Comparison of ENCODE assay signal across 8 cellular contexts in the genomic region with DNA sequence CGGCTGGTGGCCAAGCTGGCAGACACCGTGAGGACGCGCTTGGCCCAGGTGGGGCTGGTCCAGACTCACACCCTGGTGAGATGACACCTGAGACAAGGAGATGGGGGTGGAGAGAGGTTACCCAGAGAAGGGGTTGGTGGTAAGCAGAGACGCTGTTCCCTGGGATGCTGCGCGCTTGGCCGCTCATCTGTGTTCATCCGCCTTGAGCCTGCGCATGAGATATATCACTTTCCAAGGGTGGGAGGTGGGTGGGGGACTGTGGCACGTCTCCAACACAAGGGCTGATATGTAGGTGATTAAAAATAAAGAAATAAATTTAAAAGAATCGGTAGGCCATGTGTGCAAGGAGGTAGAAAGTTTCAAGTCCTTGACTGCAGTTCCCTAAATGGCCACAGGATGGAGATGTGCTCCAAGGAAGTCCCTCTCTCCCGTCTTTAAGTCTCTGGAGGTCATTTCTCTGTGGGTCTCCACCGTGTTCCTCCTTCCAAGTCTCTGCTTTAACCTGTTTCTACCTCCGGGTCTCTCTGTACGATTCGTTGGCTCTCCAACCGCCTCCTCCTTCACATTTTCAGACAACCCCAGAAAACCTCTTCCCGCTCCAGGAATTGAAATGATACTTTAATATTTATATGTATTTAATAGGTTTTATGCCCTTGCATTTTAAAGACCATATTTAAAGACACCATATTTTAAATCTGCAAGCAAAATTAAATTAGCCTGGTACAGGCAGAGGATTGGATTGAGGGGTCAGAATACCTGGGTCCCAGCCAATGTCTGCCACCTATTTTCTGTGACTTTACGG. TPM values are rescaled to one million over a fixed set of nuclear protein-coding genes. Genes with fewer than 3 reads are reported as not detected.
DNase-seq lines count a peak whose midpoint lies in the region; ATAC-seq and TF ChIP-seq lines count a peak whose summit lies in the region.

No MANE protein-coding gene starts in this region.

- ATAC-seq in GM21515 (IDR thresholded peaks at IDR 0.05; ENCODE audit: unreplicated experiment): no peak

- no peaks in the 10 kb centered on the region for H3K36me3 ChIP-seq in BE2C

- CTCF ChIA-PET in HEK293T (lab: Yijun Ruan, JAX): interaction anchor here (1.0 kb wide), 1 partner anchor 21 kb away, joined by 4 read pairs; no protein-coding TSS in a partner anchor

- POLR2A ChIA-PET in HEK293T (lab: Yijun Ruan, JAX): no interaction called here

- 51 to 52% methylated on average over 20 of the region's 20 CpGs for WGBS in lower leg skin, 2 donors

- H3K4me3 ChIP-seq in BE2C (ENCODE audit: low read depth, low read length) (no peak overlapping the region), choroid plexus epithelial cell (ENCODE audit: low read depth, low read length) (no peak overlapping the region), lower leg skin (ENCODE audit: low read depth, poor library complexity, severe bottlenecking) (no peak overlapping the region)

- DNase-seq in BE2C (peak; percentile 74), HEK293T (ENCODE audit: extremely low spot score) (peak; percentile 85), NCI-H524 treated with DMSO at 0.1 percent for 48 hours (lab: John Stamatoyannopoulos, UW) (peak; percentile 26), choroid plexus epithelial cell (ENCODE audit: low read depth) (peak; percentile 95), lower leg skin (ENCODE audit: low spot score in 2 of 2) (peak; percentile 80 to 90)
- DNase-seq in activated CD4-positive, alpha-beta T cell treated with anti-CD3 and anti-CD28 coated beads for 4 hours: peak; percentile 64 to 82
- DNase-seq in stimulated activated CD8-positive, alpha-beta memory T cell treated with anti-CD3 and anti-CD28 coated beads, Interleukin-12 subunit alpha, Interleukin-12 subunit beta, amount 100 ng/mL, for 1 hour (ENCODE audit: low read depth): peak; percentile 61

- no peaks in the 10 kb centered on the region for H3K9me3 ChIP-seq in BE2C

- H3K27me3 ChIP-seq in BE2C: no peaks in the 10 kb centered on the region

- peaks cover 19% of the 10 kb centered on the region for H3K4me1 ChIP-seq in BE2C

- TF ChIP-seq CTCF in BE2C (IDR thresholded peaks at IDR 0.05; ENCODE audit: low read depth, low read length) (peak; percentile 98), choroid plexus epithelial cell (conservative IDR thresholded peaks at IDR 0.05; ENCODE audit: low read depth, low read length) (peak; percentile 96), lower leg skin (IDR thresholded peaks at IDR 0.05) (peak in 1 of 3 donors; percentile 41)

- no peak for TF ChIP-seq POLR2A in lower leg skin (IDR thresholded peaks at IDR 0.05)

- intact Hi-C loops in lower leg skin (cut with DNase I; ENCODE audit: low total_unique reads): loop anchor here (10.0 kb wide), 1 partner anchor 139 kb away; no protein-coding TSS in a partner anchor

TF ChIP-seq in HEK293T, 16 proteins besides CTCF, POLR2A, EP300 and RAD21:
- TF ChIP-seq TARDBP (IDR thresholded peaks at IDR 0.05) (no peak), SUZ12 (IDR thresholded peaks at IDR 0.05) (no peak), LEF1 (IDR thresholded peaks at IDR 0.05; ENCODE audit: borderline replicate concordance) (no peak), ARNT (IDR thresholded peaks at IDR 0.05) (no peak), FOXM1 (IDR thresholded peaks at IDR 0.05; ENCODE audit: borderline replicate concordance) (no peak), FOXA1 (IDR thresholded peaks at IDR 0.05) (no peak), HDGF (IDR thresholded peaks at IDR 0.05; ENCODE audit: borderline replicate concordance) (peak; percentile 74; the same call in 1 of the 2 replicates), CTBP1 (IDR thresholded peaks at IDR 0.05; ENCODE audit: borderline replicate concordance) (no peak)
- TF ChIP-seq, protein P1, sequence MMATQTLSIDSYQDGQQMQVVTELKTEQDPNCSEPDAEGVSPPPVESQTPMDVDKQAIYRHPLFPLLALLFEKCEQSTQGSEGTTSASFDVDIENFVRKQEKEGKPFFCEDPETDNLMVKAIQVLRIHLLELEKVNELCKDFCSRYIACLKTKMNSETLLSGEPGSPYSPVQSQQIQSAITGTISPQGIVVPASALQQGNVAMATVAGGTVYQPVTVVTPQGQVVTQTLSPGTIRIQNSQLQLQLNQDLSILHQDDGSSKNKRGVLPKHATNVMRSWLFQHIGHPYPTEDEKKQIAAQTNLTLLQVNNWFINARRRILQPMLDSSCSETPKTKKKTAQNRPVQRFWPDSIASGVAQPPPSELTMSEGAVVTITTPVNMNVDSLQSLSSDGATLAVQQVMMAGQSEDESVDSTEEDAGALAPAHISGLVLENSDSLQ (IDR thresholded peaks at IDR 0.05): no peak

RNA-seq across cellular contexts. Expression of gene TTC24, which starts 4.5 kb away (rescaled TPM):
- polyA plus RNA-seq in BE2C (2012; ENCODE audit: insufficient read depth, insufficient read length, low read depth): not detected
- total RNA-seq in lower leg skin: under 1 TPM in 1 of 4 donors, not detected in 3; 0.19 TPM

RNA-seq across cellular contexts. Expression of gene NAXE, which starts 7.6 kb away (rescaled TPM):
- polyA plus RNA-seq in BE2C (2012; ENCODE audit: insufficient read depth, insufficient read length, low read depth): 121 TPM
- 10 to 100 TPM; 37.0 to 52.7 (median 45.8) TPM for total RNA-seq in lower leg skin

RNA-seq across cellular contexts. Expression of gene IQGAP3, which starts 11.7 kb away (rescaled TPM):
- 2.5 TPM for polyA plus RNA-seq in BE2C (2012; ENCODE audit: insufficient read depth, insufficient read length, low read depth)
- total RNA-seq in lower leg skin: 1 to 10 TPM in 3 of 4 donors, under 1 TPM in 1; 0.98 to 3.0 (median 2.1) TPM

RNA-seq across cellular contexts. Expression of gene GPATCH4, which starts 17.3 kb away (rescaled TPM):
- 162 TPM for polyA plus RNA-seq in BE2C (2012; ENCODE audit: insufficient read depth, insufficient read length, low read depth)
- total RNA-seq in lower leg skin: 10 to 100 TPM in 3 of 4 donors, 1 to 10 TPM in 1; 10.0 to 18.5 (median 13.9) TPM

RNA-seq across cellular contexts. Expression of gene HAPLN2, which starts 35.2 kb away (rescaled TPM):
- polyA plus RNA-seq in BE2C (2012; ENCODE audit: insufficient read depth, insufficient read length, low read depth): 0.86 TPM
- total RNA-seq in lower leg skin: 1 to 10 TPM in 1 of 4 donors, under 1 TPM in 2, not detected in 1; 0.68 to 1.0 (median 0.80) TPM

Comparison
In these comparisons a context has a peak if more than half of its experiments do, and no peak if none do; other contexts are left out.
1. DNase-seq: peak in every context shown above with its lines; median percentile 95 in choroid plexus epithelial cell; 85 in HEK293T; 85 in lower leg skin; 74 in BE2C; 73 in activated CD4-positive, alpha-beta T cell treated with anti-CD3 and anti-CD28 coated beads for 4 hours; 61 in stimulated activated CD8-positive, alpha-beta memory T cell treated with anti-CD3 and anti-CD28 coated beads, Interleukin-12 subunit alpha, Interleukin-12 subunit beta, amount 100 ng/mL, for 1 hour; 26 in NCI-H524 treated with DMSO at 0.1 percent for 48 hours.